ENCODE assay signal across 24 cellular contexts in the genomic region with DNA sequence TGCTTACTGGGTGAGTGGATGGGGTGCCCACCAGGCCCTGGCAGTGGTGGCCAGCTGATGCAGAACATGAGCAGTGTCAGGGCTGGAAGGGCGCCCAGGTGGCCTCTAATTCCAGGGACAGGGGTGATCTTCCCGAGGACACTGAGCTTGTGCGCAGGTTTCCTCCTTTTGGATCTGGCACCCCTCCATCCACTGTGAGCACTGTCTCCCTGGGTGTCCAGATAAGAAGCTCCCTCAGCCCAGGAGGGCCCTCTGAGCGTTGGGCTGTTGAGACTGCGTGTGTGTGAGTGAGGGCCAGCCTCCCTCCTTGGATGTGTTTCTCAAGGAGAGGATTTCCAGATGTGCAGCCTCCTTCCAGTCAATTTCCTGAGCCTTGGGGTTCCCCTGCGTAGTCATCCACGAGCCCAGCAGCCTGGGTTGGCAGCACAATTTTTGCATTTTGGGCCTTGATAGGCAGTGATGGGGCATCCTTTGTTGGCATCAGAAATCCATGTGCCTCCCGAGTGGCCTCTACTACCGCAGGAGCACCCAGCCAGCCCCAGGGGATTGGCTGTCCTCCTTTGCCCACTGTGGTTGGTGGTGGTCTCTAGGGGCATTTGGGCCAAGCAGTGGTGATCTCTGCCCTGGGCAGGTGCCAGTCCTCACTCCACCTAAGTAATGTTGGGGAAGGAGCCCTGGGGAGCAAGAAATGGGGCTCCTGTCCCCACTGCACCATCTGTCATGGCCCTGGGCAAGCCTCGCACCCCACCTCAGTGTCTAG. TPM values are rescaled to one million over a fixed set of nuclear protein-coding genes. Genes with fewer than 3 reads are reported as not detected.
DNase-seq lines count a peak whose midpoint lies in the region; ATAC-seq and TF ChIP-seq lines count a peak whose summit lies in the region.
"Had no signal": no experiment of that assay in that cellular context is flagged by ENCODE, and none has a peak within 500 bp of the region (broad histone marks: within the 10 kb centered on the region; RNA-seq: fewer than 3 reads in every experiment).

No MANE protein-coding gene starts in this region.

- H3K4me3 ChIP-seq in choroid plexus epithelial cell (ENCODE audit: low read depth, low read length) (no peak overlapping the region), heart left ventricle (no peak overlapping the region), right cardiac atrium (ENCODE audit: low read length) (no peak overlapping the region)
- H3K4me3 ChIP-seq: BLaER1, K562, PC-9 had no signal

- no peaks in the 10 kb centered on the region for H3K27me3 ChIP-seq in heart left ventricle
- H3K27me3 ChIP-seq in right cardiac atrium (ENCODE audit: control insufficient read depth, insufficient read depth) = no peaks in the 10 kb centered on the region
- H3K27me3 ChIP-seq: BLaER1 had no signal

- 61 to 79% (median 73%) methylated on average over 8 to 10 of the region's 10 CpGs for WGBS in heart left ventricle, 4 donors
- 70% methylated on average over 10 of the region's 10 CpGs for WGBS in right cardiac atrium

- H3K4me1 ChIP-seq in heart left ventricle (peaks cover 0 to 38% (median 2%) of the 10 kb centered on the region in 12 donors), right cardiac atrium (ENCODE audit: control insufficient read depth, insufficient read depth, low read length) (peaks cover 3% of the 10 kb centered on the region)

- ATAC-seq in heart left ventricle (peak; percentile 51 to 64 (median 60)), right cardiac atrium (peak; percentile 72 to 77), GM18517 (IDR thresholded peaks at IDR 0.05; ENCODE audit: unreplicated experiment) (no peak)
- no peak for ATAC-seq in stimulated activated naive CD8-positive, alpha-beta T cell treated with anti-CD3 and anti-CD28 coated beads, Interleukin-15, Interleukin-2, amounts not matched to agents 100 U/mL and 50 U/mL, for 24 hours
- ATAC-seq: HepG2, K562 had no signal

- H3K27me3 Mint-ChIP-seq in progenitor cell of endocrine pancreas = no peaks in the 10 kb centered on the region

- peak overlapping the region in 5 of 12 donors; percentile 5 to 57 (median 28) for H3K27ac ChIP-seq in heart left ventricle
- H3K27ac ChIP-seq in right cardiac atrium (ENCODE audit: low read length) = peak overlapping the region; percentile 11
- H3K27ac ChIP-seq: BLaER1, PC-9 had no signal

- no peak overlapping the region for H3K4me3 Mint-ChIP-seq in progenitor cell of endocrine pancreas (ENCODE audit: low read depth)
- H3K4me3 Mint-ChIP-seq: CD4-positive, CD25-positive, alpha-beta regulatory T cell had no signal

- no peaks in the 10 kb centered on the region for H3K9me3 Mint-ChIP-seq in progenitor cell of endocrine pancreas (ENCODE audit: low read depth)

- DNase-seq in choroid plexus epithelial cell (ENCODE audit: low read depth) (peak; percentile 44), heart left ventricle (peak in 4 of 5 donors; percentile 48 to 74 (median 54)), right cardiac atrium (peak; percentile 73 to 88 (median 85)), progenitor cell of endocrine pancreas (ENCODE audit: low spot score, unreplicated experiment) (no peak), T1000 (lab: John Stamatoyannopoulos, UW) (no peak)
- no peak for DNase-seq in stimulated activated naive CD8-positive, alpha-beta T cell treated with anti-CD3 and anti-CD28 coated beads, Interleukin-15, Interleukin-2, amounts not matched to agents 100 U/mL and 50 U/mL, for 24 hours
- no peak for DNase-seq in activated effector memory CD4-positive, alpha-beta T cell treated with anti-CD3 and anti-CD28 coated beads, Interleukin-2, amount 50 U/mL, for 16 hours
- DNase-seq: CD4-positive, CD25-positive, alpha-beta regulatory T cell; H7; Kasumi-1; NCI-H1092 treated with DMSO at 0.1 percent for 48 hours; NCI-H1436; NCI-H2029 treated with DMSO at 0.1 percent for 48 hours; NCI-H2227 treated with DMSO at 0.1 percent for 48 hours; NCI-H526 treated with DMSO at 0.1 percent for 48 hours; PC-9; SHP77 treated with DMSO at 0.1 percent for 48 hours had no signal

- peaks cover 6% of the 10 kb centered on the region for H3K4me1 Mint-ChIP-seq in progenitor cell of endocrine pancreas (ENCODE audit: low read depth)
- H3K4me1 Mint-ChIP-seq: CD4-positive, CD25-positive, alpha-beta regulatory T cell had no signal

- peaks cover 3% of the 10 kb centered on the region for H3K36me3 Mint-ChIP-seq in progenitor cell of endocrine pancreas (ENCODE audit: insufficient read depth)
- H3K36me3 Mint-ChIP-seq: CD4-positive, CD25-positive, alpha-beta regulatory T cell had no signal

- TF ChIP-seq POLR2A in heart left ventricle (IDR thresholded peaks at IDR 0.05) = no peak

- intact Hi-C loops in heart left ventricle (cut with DNase I) (loop anchor here in 2 of 10 donors (10.0 kb wide), 1 partner anchor 195 kb away; no protein-coding TSS in a partner anchor), right cardiac atrium (cut with DNase I) (no loop called here)

- TF ChIP-seq CTCF in choroid plexus epithelial cell (conservative IDR thresholded peaks at IDR 0.05; ENCODE audit: low read depth, low read length) = no peak
- no peak for TF ChIP-seq CTCF in heart left ventricle (IDR thresholded peaks at IDR 0.05)
- TF ChIP-seq CTCF in progenitor cell of endocrine pancreas (IDR thresholded peaks at IDR 0.05; ENCODE audit: unreplicated experiment) = no peak

- H3K27ac Mint-ChIP-seq in progenitor cell of endocrine pancreas = peak overlapping the region; percentile 49
- H3K27ac Mint-ChIP-seq: CD4-positive, CD25-positive, alpha-beta regulatory T cell had no signal

- H3K36me3 ChIP-seq in heart left ventricle = peaks cover 0 to 89% (median 60%) of the 10 kb centered on the region in 9 donors

- H3K9me3 ChIP-seq in heart left ventricle = no peaks in the 10 kb centered on the region
- H3K9me3 ChIP-seq in right cardiac atrium (ENCODE audit: control insufficient read depth, low read length) = no peaks in the 10 kb centered on the region
- H3K9me3 ChIP-seq: BLaER1 had no signal

RNA-seq across cellular contexts. Expression of a gene that starts 20.9 kb away (rescaled TPM):
- total RNA-seq in heart left ventricle (under 1 TPM in 2 of 9 donors, not detected in 7; 0.23 to 0.25 TPM), right cardiac atrium (under 1 TPM in 2 of 4 donors, not detected in 2; 0.11 to 0.17 TPM), progenitor cell of endocrine pancreas (not detected in 2 replicates)
- polyA plus RNA-seq in heart left ventricle (not detected), right cardiac atrium (not detected)
- total RNA-seq: CD4-positive, CD25-positive, alpha-beta regulatory T cell; HT1080; K562; RPMI7951 had no signal
- polyA plus RNA-seq: AG04450 had no signal

Comparison
In these comparisons a context has a peak if more than half of its experiments do, and no peak if none do; other contexts are left out.
1. DNase-seq: peak in choroid plexus epithelial cell (single experiment), heart left ventricle (4 of 5) and right cardiac atrium (3 of 3); none in progenitor cell of endocrine pancreas (single experiment), T1000 (single experiment), stimulated activated naive CD8-positive, alpha-beta T cell treated with anti-CD3 and anti-CD28 coated beads, Interleukin-15, Interleukin-2, amounts not matched to agents 100 U/mL and 50 U/mL, for 24 hours (single experiment) and activated effector memory CD4-positive, alpha-beta T cell treated with anti-CD3 and anti-CD28 coated beads, Interleukin-2, amount 50 U/mL, for 16 hours (single experiment).
2. ATAC-seq: peak in heart left ventricle (4 of 4) and right cardiac atrium (2 of 2); none in stimulated activated naive CD8-positive, alpha-beta T cell treated with anti-CD3 and anti-CD28 coated beads, Interleukin-15, Interleukin-2, amounts not matched to agents 100 U/mL and 50 U/mL, for 24 hours (single experiment) and GM18517 (single experiment).